ENCODE assay signal across 23 cellular contexts in the genomic region with DNA sequence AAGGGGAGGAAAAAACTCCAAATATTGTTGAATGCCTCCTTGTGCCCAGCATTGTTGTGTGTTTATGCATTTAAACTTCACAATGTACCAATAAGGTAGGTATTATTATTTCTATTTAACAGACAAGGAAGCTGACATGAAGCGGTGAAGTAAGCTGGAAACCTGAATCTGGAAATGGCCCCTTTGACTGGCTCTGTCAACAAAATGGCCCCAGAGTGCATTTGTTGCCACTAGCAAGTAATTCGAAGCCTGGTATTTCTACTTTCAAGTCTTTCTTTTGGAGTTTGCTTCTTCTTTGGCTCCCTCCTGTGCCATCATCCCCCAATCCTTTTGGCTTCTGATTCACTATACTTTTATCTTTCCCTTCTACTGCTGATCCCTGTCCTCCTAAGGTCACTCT.
"Had no signal": no experiment of that assay in that cellular context is flagged by ENCODE, and none has a peak within 500 bp of the region (broad histone marks: within the 10 kb centered on the region; RNA-seq: fewer than 3 reads in every experiment).

No MANE protein-coding gene starts in this region.

- H3K27ac Mint-ChIP-seq: activated naive CD8-positive, alpha-beta T cell treated with anti-CD3 and anti-CD28 coated beads for 36 hours; stimulated activated memory B cell treated with anti-CD40 and anti-IgM and Interleukin-4, amounts not matched to agents 10 μg/mL and 1 μg/mL and 100 μg/mL, for 72 hours had no signal

- DNase-seq: activated naive CD8-positive, alpha-beta T cell treated with anti-CD3 and anti-CD28 coated beads for 36 hours; activated T-cell treated with anti-CD3 and anti-CD28 coated beads, Interleukin-2, amount 50 U/mL, for 1 hour; foreskin fibroblast; kidney glomerular epithelial cell; left lung; naive thymus-derived CD8-positive, alpha-beta T cell; occipital lobe; posterior cingulate gyrus; retina; sigmoid colon; stimulated activated CD4-positive, alpha-beta T cell treated with anti-CD3 and anti-CD28 coated beads, Interleukin-15, amount 100 ng/mL, for 24 hours; stomach; T-helper 9 cell had no signal

- H3K9me3 Mint-ChIP-seq: activated naive CD8-positive, alpha-beta T cell treated with anti-CD3 and anti-CD28 coated beads for 36 hours; central memory CD8-positive, alpha-beta T cell; naive thymus-derived CD8-positive, alpha-beta T cell; stimulated activated memory B cell treated with anti-CD40 and anti-IgM and Interleukin-4, amounts not matched to agents 10 μg/mL and 1 μg/mL and 100 μg/mL, for 72 hours had no signal

- H3K4me3 Mint-ChIP-seq: activated naive CD8-positive, alpha-beta T cell treated with anti-CD3 and anti-CD28 coated beads for 36 hours; central memory CD8-positive, alpha-beta T cell; naive thymus-derived CD8-positive, alpha-beta T cell; stimulated activated memory B cell treated with anti-CD40 and anti-IgM and Interleukin-4, amounts not matched to agents 10 μg/mL and 1 μg/mL and 100 μg/mL, for 72 hours had no signal

- H3K9me3 ChIP-seq: breast epithelium, left lung, sigmoid colon, stomach, suprapubic skin, tibial nerve had no signal

- FAIRE-seq: astrocyte, colon, endometrium had no signal

- H3K36me3 ChIP-seq: breast epithelium had no signal

- H3K4me1 Mint-ChIP-seq: activated naive CD8-positive, alpha-beta T cell treated with anti-CD3 and anti-CD28 coated beads for 36 hours; central memory CD8-positive, alpha-beta T cell; naive thymus-derived CD8-positive, alpha-beta T cell; stimulated activated memory B cell treated with anti-CD40 and anti-IgM and Interleukin-4, amounts not matched to agents 10 μg/mL and 1 μg/mL and 100 μg/mL, for 72 hours had no signal

- H3K27ac ChIP-seq: breast epithelium, left lung, sigmoid colon, stomach, suprapubic skin, tibial nerve had no signal

- H3K27me3 Mint-ChIP-seq: activated naive CD8-positive, alpha-beta T cell treated with anti-CD3 and anti-CD28 coated beads for 36 hours; central memory CD8-positive, alpha-beta T cell; naive thymus-derived CD8-positive, alpha-beta T cell; stimulated activated memory B cell treated with anti-CD40 and anti-IgM and Interleukin-4, amounts not matched to agents 10 μg/mL and 1 μg/mL and 100 μg/mL, for 72 hours had no signal

- H3K4me1 ChIP-seq: breast epithelium, left lung, sigmoid colon, stomach, suprapubic skin, tibial nerve had no signal

- H3K27me3 ChIP-seq: breast epithelium, left lung, sigmoid colon, stomach, suprapubic skin, tibial nerve had no signal

- H3K4me3 ChIP-seq: breast epithelium, left lung, lung, sigmoid colon, smooth muscle cell, stomach, suprapubic skin, tibial nerve had no signal
